23 cellular contexts compared by ENCODE assay signal in the genomic region with DNA sequence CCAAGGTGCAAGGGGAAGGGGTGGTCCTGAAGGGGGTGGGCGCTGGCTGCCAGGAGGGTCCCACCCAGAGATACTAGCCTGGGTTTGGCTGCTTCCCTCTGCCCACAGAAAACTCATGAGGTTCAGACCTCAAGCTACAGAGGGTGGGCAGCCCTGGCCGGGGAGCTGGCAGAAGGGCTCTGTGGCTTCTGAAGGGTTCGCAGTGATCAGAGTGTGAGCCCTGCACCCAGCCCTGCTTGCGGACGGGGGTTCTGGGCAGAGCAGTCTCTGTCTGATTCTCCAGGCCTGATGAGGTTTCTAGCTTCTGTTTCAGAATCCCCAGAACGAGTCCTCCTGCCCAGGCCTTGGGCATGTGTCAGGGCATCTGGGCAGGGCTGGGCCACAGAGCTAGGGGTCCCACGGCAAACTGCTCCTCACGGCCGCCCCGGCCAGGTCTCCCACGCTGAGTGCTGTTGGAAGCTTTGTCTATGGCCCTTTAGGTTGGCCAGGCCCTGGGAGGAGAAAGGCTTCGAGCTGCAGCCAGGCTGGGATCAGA. TPM values are rescaled to one million over a fixed set of nuclear protein-coding genes. Genes with fewer than 3 reads are reported as not detected.
DNase-seq lines count a peak whose midpoint lies in the region; ATAC-seq and TF ChIP-seq lines count a peak whose summit lies in the region.
"Had no signal": no experiment of that assay in that cellular context is flagged by ENCODE, and none has a peak within 500 bp of the region (broad histone marks: within the 10 kb centered on the region; RNA-seq: fewer than 3 reads in every experiment).

No MANE protein-coding gene starts in this region.

- H3K9me3 Mint-ChIP-seq in GM23338, result peaks cover 38% of the 10 kb centered on the region

- BruUV-seq in mammary epithelial cell (replicated peaks; lab: Mats Ljungman, UMichigan), result no TSS peak

- dilution Hi-C loops in mammary epithelial cell (cut with HindIII; ENCODE audit: low sequenced_read_pairs), result no loop called here

- 86 to 89% methylated on average over 12 of the region's 12 CpGs for WGBS in sigmoid colon, 2 donors
- 44% methylated on average over 10 of the region's 12 CpGs for WGBS in mammary epithelial cell (ENCODE audit: low coverage, missing lambda C conversion rate)

- peaks cover 17% of the 10 kb centered on the region for H3K36me3 Mint-ChIP-seq in GM23338 (ENCODE audit: low read depth)
- H3K36me3 Mint-ChIP-seq: CD4-positive, CD25-positive, alpha-beta regulatory T cell had no signal

- peaks cover 28 to 47% (median 37%) of the 10 kb centered on the region in 11 experiments for H3K9me3 ChIP-seq in BLaER1 treated with 17β-estradiol and CSF1 and Interleukin-3, amounts not matched to agents 10 nM and 100 nM (replicated peaks in 1 of 11)
- H3K9me3 ChIP-seq in sigmoid colon (no peaks in the 10 kb centered on the region), mammary epithelial cell (replicated peaks; ENCODE audit: insufficient read depth, low read length) (peaks cover 10% of the 10 kb centered on the region)
- H3K9me3 ChIP-seq: BE2C, MG63 had no signal

- H3K27ac Mint-ChIP-seq in GM23338, result no peak overlapping the region

- H4K20me1 ChIP-seq in BLaER1 treated with 17β-estradiol and CSF1 and Interleukin-3, amounts not matched to agents 10 nM and 100 nM, result peaks cover 0 to 23% (median 0%) of the 10 kb centered on the region in 11 experiments; a peak in 2 of 22 replicates
- no peaks in the 10 kb centered on the region for H4K20me1 ChIP-seq in GM23338 (replicated peaks; ENCODE audit: insufficient read depth)
- no peaks in the 10 kb centered on the region for H4K20me1 ChIP-seq in mammary epithelial cell (ENCODE audit: insufficient read depth, low read length)

- H3K4me3 Mint-ChIP-seq in GM23338, result no peak overlapping the region
- H3K4me3 Mint-ChIP-seq: CD4-positive, CD25-positive, alpha-beta regulatory T cell had no signal

- ATAC-seq in GM23338, result no peak
- ATAC-seq in HG03565 (IDR thresholded peaks at IDR 0.05; ENCODE audit: unreplicated experiment), result no peak
- ATAC-seq in GM19452 (IDR thresholded peaks at IDR 0.05; ENCODE audit: unreplicated experiment), result no peak
- ATAC-seq: Right ventricle myocardium inferior had no signal

- H3K27me3 Mint-ChIP-seq in GM23338 (ENCODE audit: insufficient read depth, low read depth, poor library complexity), result peaks cover 55% of the 10 kb centered on the region

- intact Hi-C loops in sigmoid colon (cut with DNase I) (no loop called here), mammary epithelial cell (cut with micrococcal nuclease) (no loop called here)

- TF ChIP-seq EP300 in sigmoid colon (IDR thresholded peaks at IDR 0.05), result no peak

- CTCF ChIA-PET in mammary epithelial cell (lab: Charles Lee; ENCODE audit: low non-redundant PET), result no interaction called here

- in situ Hi-C loops in mammary epithelial cell (cut with MboI; ENCODE audit: low sequenced_read_pairs in 2 of 2), result no loop called here

- peaks cover 8 to 24% (median 18%) of the 10 kb centered on the region in 10 experiments; a peak in 15 of 20 replicates for H3K4me1 ChIP-seq in BLaER1 treated with 17β-estradiol and CSF1 and Interleukin-3, amounts not matched to agents 10 nM and 100 nM
- H3K4me1 ChIP-seq in GM23338 (ENCODE audit: insufficient read depth) (peaks cover 11% of the 10 kb centered on the region), sigmoid colon (peaks cover 0 to 6% (median 5%) of the 10 kb centered on the region in 4 donors), mammary epithelial cell (ENCODE audit: insufficient read depth, low read length) (peaks cover 5% of the 10 kb centered on the region)
- H3K4me1 ChIP-seq: BE2C had no signal

- no peak for TF ChIP-seq POLR2A in sigmoid colon (IDR thresholded peaks at IDR 0.05)

- TF ChIP-seq CTCF in GM23338 (conservative IDR thresholded peaks at IDR 0.05; ENCODE audit: low read depth in 2 of 2) (no peak), sigmoid colon (IDR thresholded peaks at IDR 0.05) (no peak), mammary epithelial cell (conservative IDR thresholded peaks at IDR 0.05 in 1 of 2, IDR thresholded peaks at IDR 0.05 in 1 of 2; ENCODE audit: extremely low read depth in 1 of 2, insufficient read depth in 1 of 2, low read depth in 1 of 2, low read length in 2 of 2) (no peak)

- peaks cover 10% of the 10 kb centered on the region; the same call in 1 of the 2 replicates for H3F3A ChIP-seq in GM23338 (replicated peaks; ENCODE audit: low read depth)

- H3K27ac ChIP-seq in BLaER1 treated with 17β-estradiol and CSF1 and Interleukin-3, amounts not matched to agents 10 nM and 100 nM, result no peak overlapping the region
- H3K27ac ChIP-seq in GM23338 (ENCODE audit: low read depth) (no peak overlapping the region), sigmoid colon (no peak overlapping the region), mammary epithelial cell (ENCODE audit: insufficient read depth, low read depth, low read length) (no peak overlapping the region)

- H3K79me2 ChIP-seq in GM23338 (replicated peaks; ENCODE audit: insufficient read depth) (no peaks in the 10 kb centered on the region), mammary epithelial cell (ENCODE audit: insufficient read depth, low read length) (no peaks in the 10 kb centered on the region)

- H3K4me2 ChIP-seq in BLaER1 treated with 17β-estradiol and CSF1 and Interleukin-3, amounts not matched to agents 10 nM and 100 nM, result peak overlapping the region in 9 of 11 experiments; percentile 22 to 60 (median 50); a peak in 9 of 22 replicates
- H3K4me2 ChIP-seq in GM23338, result 0 out of 2 replicates have a peak overlapping the region, but pooled peaks have one; percentile 51
- H3K4me2 ChIP-seq in mammary epithelial cell (ENCODE audit: insufficient read depth, low read depth, low read length), result no peak overlapping the region

- no peaks in the 10 kb centered on the region for H3K36me3 ChIP-seq in BLaER1 treated with 17β-estradiol and CSF1 and Interleukin-3, amounts not matched to agents 10 nM and 100 nM
- H3K36me3 ChIP-seq in GM23338 (ENCODE audit: insufficient read depth), result no peaks in the 10 kb centered on the region
- no peaks in the 10 kb centered on the region for H3K36me3 ChIP-seq in sigmoid colon
- no peaks in the 10 kb centered on the region for H3K36me3 ChIP-seq in mammary epithelial cell (ENCODE audit: insufficient read depth, low read length)
- H3K36me3 ChIP-seq: BE2C, MG63 had no signal

- H3K4me3 ChIP-seq in BLaER1 treated with 17β-estradiol and CSF1 and Interleukin-3, amounts not matched to agents 10 nM and 100 nM, result no peak overlapping the region
- no peak overlapping the region for H3K4me3 ChIP-seq in GM23338
- H3K4me3 ChIP-seq in sigmoid colon, result no peak overlapping the region
- H3K4me3 ChIP-seq in mammary epithelial cell (replicated peaks in 1 of 3; ENCODE audit: insufficient read depth in 1 of 3, low read depth in 2 of 3, low read length in 3 of 3), result no peak overlapping the region
- H3K4me3 ChIP-seq: K562, MG63 had no signal

- no peak overlapping the region for H3K9ac ChIP-seq in BLaER1 treated with 17β-estradiol and CSF1 and Interleukin-3, amounts not matched to agents 10 nM and 100 nM
- H3K9ac ChIP-seq in mammary epithelial cell (ENCODE audit: insufficient read depth, low read length), result no peak overlapping the region

- no peaks in the 10 kb centered on the region for H3K9me2 ChIP-seq in GM23338 (ENCODE audit: insufficient read depth)

- peaks cover 18 to 36% (median 23%) of the 10 kb centered on the region in 11 experiments for H3K27me3 ChIP-seq in BLaER1 treated with 17β-estradiol and CSF1 and Interleukin-3, amounts not matched to agents 10 nM and 100 nM
- H3K27me3 ChIP-seq in GM23338 (ENCODE audit: insufficient read depth), result peaks cover 33% of the 10 kb centered on the region
- H3K27me3 ChIP-seq in sigmoid colon, result peaks cover 40 to 85% (median 64%) of the 10 kb centered on the region in 3 donors
- peaks cover 6% of the 10 kb centered on the region for H3K27me3 ChIP-seq in mammary epithelial cell (ENCODE audit: insufficient read depth, low read length)

- peaks cover 18% of the 10 kb centered on the region for H3K4me1 Mint-ChIP-seq in GM23338

- peak overlapping the region; percentile 84; the same call in 1 of the 2 replicates for H2AFZ ChIP-seq in GM23338
- no peak overlapping the region for H2AFZ ChIP-seq in mammary epithelial cell (ENCODE audit: low read depth, low read length)

- DNase-seq in GM23338 (ENCODE audit: low spot score), result no peak
- DNase-seq in islet precursor cell, result peak; percentile 46
- DNase-seq in sigmoid colon, result peak; percentile 17
- DNase-seq in mammary epithelial cell, result no peak
- DNase-seq: BE2C; CD4-positive, CD25-positive, alpha-beta regulatory T cell; COR-L47; DND-41; GOT3; MG63; NCI-H1417; NCI-H1694 treated with DMSO at 0.1 percent for 48 hours; NCI-H2081 treated with DMSO at 0.1 percent for 48 hours; NCI-H446; NCI-H526; OCI-M1 had no signal

TF ChIP-seq in GM23338, 12 proteins besides CTCF, POLR2A, EP300 and RAD21 (continues in another document):
- TF ChIP-seq POLR2AphosphoS5 (IDR thresholded peaks at IDR 0.05; ENCODE audit: low read depth) (no peak), NANOG (IDR thresholded peaks at IDR 0.05; ENCODE audit: borderline replicate concordance) (no peak), EZH2 (IDR thresholded peaks at IDR 0.05; ENCODE audit: low read depth, unreplicated experiment) (no peak), ZNF114 (CRISPR knock-in tag; IDR thresholded peaks at IDR 0.05) (no peak), CREB1 (CRISPR knock-in tag; IDR thresholded peaks at IDR 0.05; ENCODE audit: low read depth) (no peak)
- TF ChIP-seq, protein P1, sequence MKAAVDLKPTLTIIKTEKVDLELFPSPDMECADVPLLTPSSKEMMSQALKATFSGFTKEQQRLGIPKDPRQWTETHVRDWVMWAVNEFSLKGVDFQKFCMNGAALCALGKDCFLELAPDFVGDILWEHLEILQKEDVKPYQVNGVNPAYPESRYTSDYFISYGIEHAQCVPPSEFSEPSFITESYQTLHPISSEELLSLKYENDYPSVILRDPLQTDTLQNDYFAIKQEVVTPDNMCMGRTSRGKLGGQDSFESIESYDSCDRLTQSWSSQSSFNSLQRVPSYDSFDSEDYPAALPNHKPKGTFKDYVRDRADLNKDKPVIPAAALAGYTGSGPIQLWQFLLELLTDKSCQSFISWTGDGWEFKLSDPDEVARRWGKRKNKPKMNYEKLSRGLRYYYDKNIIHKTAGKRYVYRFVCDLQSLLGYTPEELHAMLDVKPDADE (IDR thresholded peaks at IDR 0.05), result no peak

RNA-seq across cellular contexts. Expression of a gene that starts 0.7 kb away (rescaled TPM):
- 0.43 and 0.90 TPM in 2 replicates for total RNA-seq in GM23338 (2014; rRNA removed; shearing (Covaris generic))
- polyA plus RNA-seq in GM23338 (2016; fragmentation: Nextera tagmentation; extraction: Ambion mirVana), result 0.57 and 0.71 TPM in 2 replicates
- 1 to 10 TPM in 2 of 4 donors, under 1 TPM in 1, not detected in 1; 0.66 to 3.4 (median 2.9) TPM for total RNA-seq in sigmoid colon
- 10 to 100 TPM in 2 of 3 donors, 1 to 10 TPM in 1; 5.0 to 37.2 (median 14.8) TPM for polyA plus RNA-seq in sigmoid colon
- total RNA-seq in mammary epithelial cell, result not detected
- not detected for polyA plus RNA-seq in mammary epithelial cell
- polyA minus RNA-seq in mammary epithelial cell, result not detected
- total RNA-seq: A673, K562, LHCN-M2 had no signal
- polyA plus RNA-seq: K562 had no signal

RNA-seq across cellular contexts. Expression of a gene that starts 46.9 kb away (rescaled TPM):
- 35.1 and 44.0 TPM in 2 replicates for total RNA-seq in GM23338 (2014; rRNA removed; shearing (Covaris generic))
- polyA plus RNA-seq in GM23338 (2016; fragmentation: Nextera tagmentation; extraction: Ambion mirVana) (25.5 and 25.6 TPM in 2 replicates), sigmoid colon (10 to 100 TPM; 28.2 to 53.2 (median 42.1) TPM), mammary epithelial cell (26.3 TPM)
- total RNA-seq in sigmoid colon (10 to 100 TPM in 3 of 4 donors, 1 to 10 TPM in 1; 8.6 to 18.2 (median 15.3) TPM), mammary epithelial cell (10 to 100 TPM; 15.7 to 29.1 TPM)
- 3.5 TPM for polyA minus RNA-seq in mammary epithelial cell

Comparison
In these comparisons a context has a peak if more than half of its experiments do, and no peak if none do; other contexts are left out.
1. DNase-seq: peak in islet precursor cell (single experiment) and sigmoid colon (single experiment); none in GM23338 (single experiment) and mammary epithelial cell (single experiment).